ENCODE assay signal across 20 cellular contexts in genomic region chr18:63604791-63605567, GRCh38. TPM values are rescaled to one million over a fixed set of nuclear protein-coding genes. Genes with fewer than 3 reads are reported as not detected.
A peak's percentile ranks its signal among the peaks of the same experiment; 100 is the strongest.
DNase-seq lines count a peak whose midpoint lies in the region; ATAC-seq, FAIRE-seq and TF ChIP-seq lines count a peak whose summit lies in the region.
"Had no signal": no experiment of that assay in that cellular context is flagged by ENCODE, and none has a peak within 500 bp of the region (broad histone marks: within the 10 kb centered on the region; RNA-seq: fewer than 3 reads in every experiment).

No MANE protein-coding gene starts in this region.

- FAIRE-seq in keratinocyte (lab: Jason Lieb, UNC): peak; percentile 96
- FAIRE-seq: G401.6, K562 had no signal

- BruUV-seq in IMR-90 (replicated peaks; lab: Mats Ljungman, UMichigan): no TSS peak

- peak; percentile 46 for DNase-seq in DMS153 (lab: John Stamatoyannopoulos, UW)
- DNase-seq in IMR-90: peak; percentile 17
- DNase-seq in RWPE1 (ENCODE audit: low spot score): peak; percentile 91
- peak; percentile 75 for DNase-seq in keratinocyte (ENCODE audit: low read depth, low spot score)
- no peak for DNase-seq in effector CD8-positive, alpha-beta T cell (lab: John Stamatoyannopoulos, UW)
- DNase-seq in T-helper 2 cell treated with Interferon-gamma antibody and Interleukin-4, amounts not matched to agents 5 μg/mL and 100 μg/mL, for 36 hours (ENCODE audit: low spot score): no peak
- no peak for DNase-seq in stimulated activated CD8-positive, alpha-beta memory T cell treated with anti-CD3 and anti-CD28 coated beads, Interleukin-4, amount 100 ng/mL, for 48 hours
- no peak for DNase-seq in HAP-1 (ENCODE audit: low spot score in 2 of 2)
- DNase-seq: activated CD4-positive, CD25-positive, alpha-beta regulatory T cell treated with anti-CD3 and anti-CD28 coated beads, Interleukin-2, amount 50 U/mL, for 72 hours; activated T-cell treated with anti-CD3 and anti-CD28 coated beads, Interleukin-2, amount 50 U/mL, for 24 hours; kidney glomerular epithelial cell; psoas muscle; stimulated activated CD4-positive, alpha-beta T cell treated with anti-CD3 and anti-CD28 coated beads, Interleukin-2, amount 100 ng/mL, for 48 hours; SW 1271 had no signal

- ATAC-seq in IMR-90 (ENCODE audit: low read depth): no peak
- ATAC-seq: gastroesophageal sphincter; K562; psoas muscle; stimulated activated effector memory CD8-positive, alpha-beta T cell treated with anti-CD3 and anti-CD28 coated beads, Interleukin-12 subunit alpha, Interleukin-12 subunit beta, amount 100 ng/mL, for 72 hours had no signal

- H3K4me1 Mint-ChIP-seq in T-helper 2 cell treated with Interferon-gamma antibody and Interleukin-4, amounts not matched to agents 5 μg/mL and 100 μg/mL, for 36 hours (ENCODE audit: low read depth): no peaks in the 10 kb centered on the region
- H3K4me1 Mint-ChIP-seq: stimulated activated effector memory CD8-positive, alpha-beta T cell treated with anti-CD3 and anti-CD28 coated beads, Interleukin-12 subunit alpha, Interleukin-12 subunit beta, amount 100 ng/mL, for 72 hours had no signal

- H2BK20ac ChIP-seq in IMR-90 (ENCODE audit: low read depth, low read length): no peak overlapping the region

- peaks cover 4% of the 10 kb centered on the region for H3K27me3 Mint-ChIP-seq in T-helper 2 cell treated with Interferon-gamma antibody and Interleukin-4, amounts not matched to agents 5 μg/mL and 100 μg/mL, for 36 hours (ENCODE audit: low read depth)
- H3K27me3 Mint-ChIP-seq: activated T-cell treated with anti-CD3 and anti-CD28 coated beads, Interleukin-2, amount 50 U/mL, for 24 hours had no signal

- H3K36me3 ChIP-seq in IMR-90 (ENCODE audit: control insufficient read depth, insufficient read depth, low read length) (no peaks in the 10 kb centered on the region), keratinocyte (ENCODE audit: control insufficient read depth in 2 of 2, extremely low read depth in 1 of 2, insufficient read depth in 2 of 2, low read length in 2 of 2) (no peaks in the 10 kb centered on the region), HAP-1 (replicated peaks) (no peaks in the 10 kb centered on the region)
- H3K36me3 ChIP-seq: BLaER1 treated with 17β-estradiol and CSF1 and Interleukin-3, amounts not matched to agents 10 nM and 100 nM; gastroesophageal sphincter had no signal

- H3K79me2 ChIP-seq in keratinocyte (ENCODE audit: control insufficient read depth, insufficient read depth, low read length): no peaks in the 10 kb centered on the region

- intact Hi-C loops in IMR-90 (cut with micrococcal nuclease): no loop called here

- H2BK15ac ChIP-seq in IMR-90 (ENCODE audit: low read depth, low read length): no peak overlapping the region

- H2AFZ ChIP-seq in IMR-90 (replicated peaks; ENCODE audit: low read length, poor library complexity) (no peak overlapping the region), keratinocyte (ENCODE audit: control insufficient read depth, low read length) (peak overlapping the region; percentile 19)

- H2AK9ac ChIP-seq in IMR-90 (replicated peaks; ENCODE audit: low read depth, low read length, poor library complexity): no peak overlapping the region

- H3K27ac ChIP-seq in IMR-90 (ENCODE audit: insufficient read depth, low read length): no peak overlapping the region
- H3K27ac ChIP-seq in RWPE1: no peak overlapping the region
- peak overlapping the region; percentile 85 for H3K27ac ChIP-seq in keratinocyte (ENCODE audit: control insufficient read depth, insufficient read depth, low read length)
- H3K27ac ChIP-seq: BLaER1 treated with 17β-estradiol and CSF1 and Interleukin-3, amounts not matched to agents 10 nM and 100 nM; gastroesophageal sphincter; psoas muscle had no signal

- H3K18ac ChIP-seq in IMR-90 (ENCODE audit: low read depth, low read length): no peak overlapping the region

- no peaks in the 10 kb centered on the region for H3K9me3 Mint-ChIP-seq in T-helper 2 cell treated with Interferon-gamma antibody and Interleukin-4, amounts not matched to agents 5 μg/mL and 100 μg/mL, for 36 hours
- H3K9me3 Mint-ChIP-seq: activated T-cell treated with anti-CD3 and anti-CD28 coated beads, Interleukin-2, amount 50 U/mL, for 24 hours had no signal

- H3K36me3 Mint-ChIP-seq in T-helper 2 cell treated with Interferon-gamma antibody and Interleukin-4, amounts not matched to agents 5 μg/mL and 100 μg/mL, for 36 hours (ENCODE audit: low read depth): no peaks in the 10 kb centered on the region
- H3K36me3 Mint-ChIP-seq: stimulated activated effector memory CD8-positive, alpha-beta T cell treated with anti-CD3 and anti-CD28 coated beads, Interleukin-12 subunit alpha, Interleukin-12 subunit beta, amount 100 ng/mL, for 72 hours had no signal

- no peak overlapping the region for H3K14ac ChIP-seq in IMR-90 (replicated peaks; ENCODE audit: low read depth, low read length)

- H4K5ac ChIP-seq in IMR-90 (ENCODE audit: low read depth, low read length): no peak overlapping the region

- dilution Hi-C loops in IMR-90 (cut with HindIII; ENCODE audit: low sequenced_read_pairs, unreplicated experiment) (no loop called here), keratinocyte (cut with MboI; ENCODE audit: extremely low pct_ligation_motif_present, low sequenced_read_pairs) (no loop called here)

- H3K27me3 ChIP-seq in IMR-90 (ENCODE audit: control insufficient read depth, insufficient read depth, low read length) (peaks cover 1% of the 10 kb centered on the region; the same call in 1 of the 2 replicates), keratinocyte (ENCODE audit: control insufficient read depth, extremely low read depth, insufficient read depth, low read length) (no peaks in the 10 kb centered on the region), HAP-1 (ENCODE audit: low read depth) (no peaks in the 10 kb centered on the region)
- H3K27me3 ChIP-seq: BLaER1 treated with 17β-estradiol and CSF1 and Interleukin-3, amounts not matched to agents 10 nM and 100 nM; gastroesophageal sphincter had no signal

- H3K79me1 ChIP-seq in IMR-90 (ENCODE audit: low read depth in 1 of 2, low read length in 2 of 2): no peaks in the 10 kb centered on the region

- no peak overlapping the region for H3K27ac Mint-ChIP-seq in T-helper 2 cell treated with Interferon-gamma antibody and Interleukin-4, amounts not matched to agents 5 μg/mL and 100 μg/mL, for 36 hours
- H3K27ac Mint-ChIP-seq: activated T-cell treated with anti-CD3 and anti-CD28 coated beads, Interleukin-2, amount 50 U/mL, for 24 hours; stimulated activated effector memory CD8-positive, alpha-beta T cell treated with anti-CD3 and anti-CD28 coated beads, Interleukin-12 subunit alpha, Interleukin-12 subunit beta, amount 100 ng/mL, for 72 hours had no signal

- H2AK5ac ChIP-seq in IMR-90 (ENCODE audit: low read depth, low read length): no peak overlapping the region

- H3K4me2 ChIP-seq in IMR-90 (ENCODE audit: low read depth, low read length) (no peak overlapping the region), keratinocyte (ENCODE audit: control insufficient read depth, extremely low read depth, insufficient read depth, low read depth, low read length) (peak overlapping the region; percentile 69)

- no peaks in the 10 kb centered on the region for H3K9me1 ChIP-seq in IMR-90 (ENCODE audit: insufficient read depth, low read length)
- H3K9me1 ChIP-seq in keratinocyte (ENCODE audit: control insufficient read depth, extremely low read depth, insufficient read depth, low read length): no peaks in the 10 kb centered on the region

- H3K4me3 ChIP-seq in IMR-90 (ENCODE audit: insufficient read depth, low read depth, low read length) (no peak overlapping the region), keratinocyte (ENCODE audit: control insufficient read depth in 2 of 3, extremely low read depth in 1 of 3, insufficient read depth in 2 of 3, low read depth in 1 of 3, low read length in 3 of 3) (no peak overlapping the region), HAP-1 (no peak overlapping the region)
- H3K4me3 ChIP-seq: BLaER1 treated with 17β-estradiol and CSF1 and Interleukin-3, amounts not matched to agents 10 nM and 100 nM; gastroesophageal sphincter; K562; psoas muscle had no signal

- no peak overlapping the region for H3K4ac ChIP-seq in IMR-90 (ENCODE audit: low read depth, low read length)

- no peak overlapping the region for H3K9ac ChIP-seq in IMR-90 (ENCODE audit: low read depth, low read length)
- peak overlapping the region; percentile 36 for H3K9ac ChIP-seq in keratinocyte (ENCODE audit: control insufficient read depth, extremely low read depth, insufficient read depth, low read length)
- H3K9ac ChIP-seq: BLaER1 treated with 17β-estradiol and CSF1 and Interleukin-3, amounts not matched to agents 10 nM and 100 nM had no signal

- no peak overlapping the region for H3K56ac ChIP-seq in IMR-90 (ENCODE audit: extremely low read depth, insufficient read depth, low read length)

- H4K20me1 ChIP-seq in IMR-90 (ENCODE audit: insufficient read depth, low read length) (no peaks in the 10 kb centered on the region), keratinocyte (ENCODE audit: control insufficient read depth, extremely low read depth, insufficient read depth, low read length) (no peaks in the 10 kb centered on the region)
- H4K20me1 ChIP-seq: BLaER1 treated with 17β-estradiol and CSF1 and Interleukin-3, amounts not matched to agents 10 nM and 100 nM had no signal

- no peak for TF ChIP-seq CTCF in IMR-90 (conservative IDR thresholded peaks at IDR 0.05; ENCODE audit: low read depth, low read length)
- TF ChIP-seq CTCF in RWPE1 (conservative IDR thresholded peaks at IDR 0.05; ENCODE audit: low read depth): no peak
- no peak for TF ChIP-seq CTCF in keratinocyte (optimal IDR thresholded peaks at IDR 0.05 in 1 of 3, IDR thresholded peaks at IDR 0.05 in 1 of 3, conservative IDR thresholded peaks at IDR 0.05 in 1 of 3; ENCODE audit: extremely low read depth in 1 of 3, insufficient read depth in 2 of 3, low read length in 3 of 3)

- H3K4me3 Mint-ChIP-seq in T-helper 2 cell treated with Interferon-gamma antibody and Interleukin-4, amounts not matched to agents 5 μg/mL and 100 μg/mL, for 36 hours: no peak overlapping the region
- H3K4me3 Mint-ChIP-seq: activated T-cell treated with anti-CD3 and anti-CD28 coated beads, Interleukin-2, amount 50 U/mL, for 24 hours; stimulated activated effector memory CD8-positive, alpha-beta T cell treated with anti-CD3 and anti-CD28 coated beads, Interleukin-12 subunit alpha, Interleukin-12 subunit beta, amount 100 ng/mL, for 72 hours had no signal

- H4K91ac ChIP-seq in IMR-90 (ENCODE audit: insufficient read depth, low read depth, low read length): no peak overlapping the region

- no peak for TF ChIP-seq RAD21 in IMR-90 (IDR thresholded peaks at IDR 0.05; ENCODE audit: low read length)

- no peak overlapping the region for H2BK5ac ChIP-seq in IMR-90 (ENCODE audit: low read depth, low read length, poor library complexity, severe bottlenecking)

- POLR2A ChIA-PET in IMR-90 (lab: Charles Lee; ENCODE audit: unreplicated experiment) (no interaction called here), RWPE1 (lab: Yijun Ruan, JAX; ENCODE audit: low non-redundant PET) (no interaction called here)

- no peaks in the 10 kb centered on the region; the same call in 1 of the 2 replicates for H3K4me1 ChIP-seq in IMR-90 (ENCODE audit: control insufficient read depth, insufficient read depth, low read length)
- peaks cover 27% of the 10 kb centered on the region for H3K4me1 ChIP-seq in keratinocyte (ENCODE audit: control insufficient read depth, extremely low read depth, insufficient read depth, low read length)
- H3K4me1 ChIP-seq in HAP-1: no peaks in the 10 kb centered on the region
- H3K4me1 ChIP-seq: gastroesophageal sphincter, psoas muscle had no signal

- H3K9me3 ChIP-seq in IMR-90 (ENCODE audit: control insufficient read depth, insufficient read depth, low read length) (no peaks in the 10 kb centered on the region), keratinocyte (ENCODE audit: control insufficient read depth, low read depth, low read length) (no peaks in the 10 kb centered on the region), HAP-1 (no peaks in the 10 kb centered on the region)
- H3K9me3 ChIP-seq: gastroesophageal sphincter, psoas muscle had no signal

- 40% methylated on average over 1 of the region's 4 CpGs; no CpG with 5 or more reads in 1 of the 2 experiments for WGBS in IMR-90 (ENCODE audit: extremely low coverage in 2 of 2, insufficient read length in 1 of 2), 2 experiments

- H3K23ac ChIP-seq in IMR-90 (ENCODE audit: low read depth, low read length): no peak overlapping the region

- in situ Hi-C loops in IMR-90 (cut with MboI; ENCODE audit: low sequenced_read_pairs): no loop called here
- in situ Hi-C loops in HAP-1 (cut with MboI; ENCODE audit: low sequenced_read_pairs): no loop called here

- no peak overlapping the region for H4K8ac ChIP-seq in IMR-90 (ENCODE audit: low read depth in 2 of 2, low read length in 2 of 2)

- no peak for TF ChIP-seq POLR2A in IMR-90 (IDR thresholded peaks at IDR 0.05; ENCODE audit: low read depth, low read length)

- no peak overlapping the region for H2BK120ac ChIP-seq in IMR-90 (ENCODE audit: low read depth, low read length)

- CTCF ChIA-PET in IMR-90 (lab: Yijun Ruan, JAX) (no interaction called here), RWPE1 (lab: Yijun Ruan, JAX) (interaction anchor here (0.5 to 0.6 kb wide), 2 partner anchors 31 to 53 kb away, joined by 3 read pairs; no protein-coding TSS in a partner anchor)

RNA-seq across cellular contexts. Expression of gene SERPINB13, which starts 17.8 kb away (rescaled TPM):
- total RNA-seq in IMR-90 (2012; rRNA removed): not detected in 2 replicates
- polyA plus RNA-seq in IMR-90 (2012; rRNA removed): not detected in 2 replicates
- polyA plus RNA-seq in IMR-90 (2012; cell fraction: cytosol; rRNA removed): not detected in 2 replicates
- not detected in 2 replicates for polyA plus RNA-seq in IMR-90 (2012; cell fraction: nucleus; rRNA removed; ENCODE audit: low replicate concordance)
- polyA plus RNA-seq in keratinocyte: 15.5 to 69.8 TPM (median 44.6 TPM) in 3 replicates
- polyA plus RNA-seq in keratinocyte (2011; ENCODE audit: low read depth): 139 TPM
- 16.2 and 29.3 TPM in 2 replicates for polyA plus RNA-seq in keratinocyte (2011; cell fraction: cytosol; rRNA removed)
- polyA plus RNA-seq in keratinocyte (2011; cell fraction: nucleus; rRNA removed): 90.5 and 130 TPM in 2 replicates
- polyA plus RNA-seq in keratinocyte (2012; ENCODE audit: low replicate concordance): 13.5 and 47.5 TPM in 2 replicates
- polyA minus RNA-seq in keratinocyte: 3.7 to 43.4 TPM (median 28.1 TPM) in 3 replicates
- polyA minus RNA-seq in keratinocyte (2011; cell fraction: cytosol; rRNA and poly(A)+ RNA removed): 19.0 TPM
- 49.6 and 87.4 TPM in 2 replicates for polyA minus RNA-seq in keratinocyte (2011; cell fraction: nucleus; rRNA and poly(A)+ RNA removed)
- total RNA-seq: dermis microvascular lymphatic vessel endothelial cell, K562, psoas muscle had no signal
- polyA plus RNA-seq: K562, psoas muscle had no signal

RNA-seq across cellular contexts. Expression of gene SERPINB4, which starts 39.1 kb away (rescaled TPM):
- not detected in 2 replicates for total RNA-seq in IMR-90 (2012; rRNA removed)
- polyA plus RNA-seq in IMR-90 (2012; rRNA removed) (not detected in 2 replicates), keratinocyte (0.52 to 4.7 TPM (median 2.4 TPM) in 3 replicates)
- polyA plus RNA-seq in IMR-90 (2012; cell fraction: cytosol; rRNA removed): not detected in 2 replicates
- polyA plus RNA-seq in IMR-90 (2012; cell fraction: nucleus; rRNA removed; ENCODE audit: low replicate concordance): not detected in 2 replicates
- polyA plus RNA-seq in keratinocyte (2011; ENCODE audit: low read depth): 7.5 TPM
- polyA plus RNA-seq in keratinocyte (2011; cell fraction: cytosol; rRNA removed): 0.77 and 0.96 TPM in 2 replicates
- polyA plus RNA-seq in keratinocyte (2011; cell fraction: nucleus; rRNA removed): 0.85 and 1.0 TPM in 2 replicates
- 0.34 and 6.5 TPM in 2 replicates for polyA plus RNA-seq in keratinocyte (2012; ENCODE audit: low replicate concordance)
- 1.5 to 2.6 TPM (median 2.4 TPM) in 3 replicates for polyA minus RNA-seq in keratinocyte
- not detected for polyA minus RNA-seq in keratinocyte (2011; cell fraction: cytosol; rRNA and poly(A)+ RNA removed)
- polyA minus RNA-seq in keratinocyte (2011; cell fraction: nucleus; rRNA and poly(A)+ RNA removed): 1.6 TPM in 1 of 2 replicates, not detected in the other
- total RNA-seq: K562, psoas muscle had no signal
- polyA plus RNA-seq: K562 had no signal

RNA-seq across cellular contexts. Expression of gene SERPINB3, which starts 56.7 kb away (rescaled TPM):
- not detected in 2 replicates for total RNA-seq in IMR-90 (2012; rRNA removed)
- not detected in 2 replicates for polyA plus RNA-seq in IMR-90 (2012; rRNA removed)
- polyA plus RNA-seq in IMR-90 (2012; cell fraction: cytosol; rRNA removed): not detected in 2 replicates
- polyA plus RNA-seq in IMR-90 (2012; cell fraction: nucleus; rRNA removed; ENCODE audit: low replicate concordance): not detected in 2 replicates
- polyA plus RNA-seq in keratinocyte: 3.8 to 26.8 TPM (median 12.7 TPM) in 3 replicates
- 39.6 TPM for polyA plus RNA-seq in keratinocyte (2011; ENCODE audit: low read depth)
- polyA plus RNA-seq in keratinocyte (2011; cell fraction: cytosol; rRNA removed): 5.3 and 8.6 TPM in 2 replicates
- polyA plus RNA-seq in keratinocyte (2011; cell fraction: nucleus; rRNA removed): 7.8 and 8.2 TPM in 2 replicates
- 2.4 and 61.2 TPM in 2 replicates for polyA plus RNA-seq in keratinocyte (2012; ENCODE audit: low replicate concordance)
- 0.30 to 16.2 TPM (median 8.3 TPM) in 3 replicates for polyA minus RNA-seq in keratinocyte
- polyA minus RNA-seq in keratinocyte (2011; cell fraction: cytosol; rRNA and poly(A)+ RNA removed): 2.5 TPM
- polyA minus RNA-seq in keratinocyte (2011; cell fraction: nucleus; rRNA and poly(A)+ RNA removed): 2.8 and 3.6 TPM in 2 replicates
- total RNA-seq: dermis microvascular lymphatic vessel endothelial cell, K562 had no signal
- polyA plus RNA-seq: K562 had no signal

Comparison
In these comparisons a context has a peak if more than half of its experiments do, and no peak if none do; other contexts are left out.
1. DNase-seq: peak in DMS153 (single experiment), IMR-90 (single experiment), RWPE1 (single experiment) and keratinocyte (single experiment); none in effector CD8-positive, alpha-beta T cell (single experiment), T-helper 2 cell treated with Interferon-gamma antibody and Interleukin-4, amounts not matched to agents 5 μg/mL and 100 μg/mL, for 36 hours (single experiment), stimulated activated CD8-positive, alpha-beta memory T cell treated with anti-CD3 and anti-CD28 coated beads, Interleukin-4, amount 100 ng/mL, for 48 hours (single experiment) and HAP-1 (0 of 2).
2. RNA of gene SERPINB13, which starts 17.8 kb away (polyA plus RNA-seq): 13.5 to 139 TPM in keratinocyte; not detected in IMR-90; every median in the first group is over 10 times any median in the second.